ENCODE assay signal across 1 cellular context in genomic region chr20:23661002-23661429, GRCh38.
TF ChIP-seq lines count a peak whose summit lies in the region.

No MANE protein-coding gene starts in this region.

TF ChIP-seq in HepG2, 621 proteins besides CTCF, POLR2A, EP300 and RAD21 (continues in another document):
- TF ChIP-seq ZC3H4 (CRISPR knock-in tag; IDR thresholded peaks at IDR 0.05; ENCODE audit: borderline replicate concordance) (peak; percentile 99; the same call in 1 of the 2 replicates), ZMYM2 (CRISPR knock-in tag; IDR thresholded peaks at IDR 0.05) (0 out of 2 replicates have a peak, but pooled peaks have one; percentile 7), MTF1 (CRISPR knock-in tag; IDR thresholded peaks at IDR 0.05) (peak; percentile 90; the same call in 1 of the 2 replicates), ZNF382 (CRISPR knock-in tag; IDR thresholded peaks at IDR 0.05; ENCODE audit: borderline replicate concordance) (no peak), ZMYM3 (CRISPR knock-in tag; IDR thresholded peaks at IDR 0.05) (0 out of 2 replicates have a peak, but pooled peaks have one; percentile 4), ZNF784 (CRISPR knock-in tag; IDR thresholded peaks at IDR 0.05; ENCODE audit: borderline replicate concordance) (peak; percentile 41; the same call in 1 of the 2 replicates), ZNF512B (CRISPR knock-in tag; IDR thresholded peaks at IDR 0.05; ENCODE audit: borderline replicate concordance) (peak; percentile 85; the same call in 1 of the 2 replicates), ZNF672 (CRISPR knock-in tag; IDR thresholded peaks at IDR 0.05) (0 out of 2 replicates have a peak, but pooled peaks have one; percentile 68), ARNT2 (CRISPR knock-in tag; IDR thresholded peaks at IDR 0.05; ENCODE audit: low read depth) (peak; percentile 6; the same call in 1 of the 2 replicates), ZNF766 (CRISPR knock-in tag; IDR thresholded peaks at IDR 0.05; ENCODE audit: borderline replicate concordance) (0 out of 2 replicates have a peak, but pooled peaks have one; percentile 7), ZNF350 (CRISPR knock-in tag; IDR thresholded peaks at IDR 0.05; ENCODE audit: borderline replicate concordance, low read depth) (0 out of 2 replicates have a peak, but pooled peaks have one; percentile 44), U2AF2 (IDR thresholded peaks at IDR 0.05; ENCODE audit: low read depth, low read length) (no peak), ZFP90 (CRISPR knock-in tag; IDR thresholded peaks at IDR 0.05; ENCODE audit: borderline replicate concordance) (no peak; the same call in 1 of the 2 replicates), ZNF678 (CRISPR knock-in tag; IDR thresholded peaks at IDR 0.05) (0 out of 2 replicates have a peak, but pooled peaks have one; percentile 4), E2F1 (CRISPR knock-in tag; IDR thresholded peaks at IDR 0.05) (peak; percentile 24; the same call in 1 of the 2 replicates), SSRP1 (CRISPR knock-in tag; IDR thresholded peaks at IDR 0.05) (peak; percentile 86; the same call in 1 of the 2 replicates), SOX5 (CRISPR knock-in tag; IDR thresholded peaks at IDR 0.05; ENCODE audit: borderline replicate concordance) (no peak), ZNF546 (CRISPR knock-in tag; conservative IDR thresholded peaks at IDR 0.05) (no peak), RBM22 (optimal IDR thresholded peaks at IDR 0.05; ENCODE audit: low read length) (peak; percentile 83), TFDP1 (CRISPR knock-in tag; IDR thresholded peaks at IDR 0.05; ENCODE audit: borderline replicate concordance) (no peak), ZNF780A (CRISPR knock-in tag; IDR thresholded peaks at IDR 0.05) (peak; percentile 24; the same call in 1 of the 2 replicates), ZNF34 (CRISPR knock-in tag; IDR thresholded peaks at IDR 0.05; ENCODE audit: borderline replicate concordance) (peak; percentile 66; the same call in 1 of the 2 replicates), ZNF83 (CRISPR knock-in tag; IDR thresholded peaks at IDR 0.05; ENCODE audit: borderline replicate concordance) (peak; percentile 54; the same call in 1 of the 2 replicates), KLF13 (CRISPR knock-in tag; IDR thresholded peaks at IDR 0.05) (no peak), ZSCAN29 (CRISPR knock-in tag; conservative IDR thresholded peaks at IDR 0.05) (no peak), ZNF619 (CRISPR knock-in tag; IDR thresholded peaks at IDR 0.05) (0 out of 2 replicates have a peak, but pooled peaks have one; percentile 63), RBFOX2 (IDR thresholded peaks at IDR 0.05; ENCODE audit: low read depth, low read length) (peak; percentile 75), ZNF577 (CRISPR knock-in tag; IDR thresholded peaks at IDR 0.05; ENCODE audit: borderline replicate concordance, low read depth) (peak; percentile 42; the same call in 1 of the 2 replicates), ZNF646 (CRISPR knock-in tag; IDR thresholded peaks at IDR 0.05) (0 out of 2 replicates have a peak, but pooled peaks have one; percentile 15), GTF3A (CRISPR knock-in tag; conservative IDR thresholded peaks at IDR 0.05) (0 out of 2 replicates have a peak, but pooled peaks have one; percentile 19), FOXO1 (CRISPR knock-in tag; IDR thresholded peaks at IDR 0.05) (no peak), KLF16 (CRISPR knock-in tag; IDR thresholded peaks at IDR 0.05) (no peak), CSRNP1 (CRISPR knock-in tag; IDR thresholded peaks at IDR 0.05) (0 out of 2 replicates have a peak, but pooled peaks have one; percentile 6), ZNF354B (CRISPR knock-in tag; IDR thresholded peaks at IDR 0.05) (peak; percentile 50; the same call in 1 of the 2 replicates), ETV5 (CRISPR knock-in tag; IDR thresholded peaks at IDR 0.05; ENCODE audit: borderline replicate concordance) (no peak), JUNB (CRISPR knock-in tag; IDR thresholded peaks at IDR 0.05; ENCODE audit: borderline replicate concordance) (no peak), ARID4A (CRISPR knock-in tag; IDR thresholded peaks at IDR 0.05; ENCODE audit: borderline replicate concordance) (peak; percentile 0; the same call in 1 of the 2 replicates), ZNF275 (CRISPR knock-in tag; IDR thresholded peaks at IDR 0.05; ENCODE audit: borderline replicate concordance) (0 out of 2 replicates have a peak, but pooled peaks have one; percentile 9), SNAPC2 (CRISPR knock-in tag; IDR thresholded peaks at IDR 0.05) (peak; percentile 20; the same call in 1 of the 2 replicates), NKX3-1 (CRISPR knock-in tag; IDR thresholded peaks at IDR 0.05) (no peak; the same call in 1 of the 2 replicates)
